In the genomic region with DNA sequence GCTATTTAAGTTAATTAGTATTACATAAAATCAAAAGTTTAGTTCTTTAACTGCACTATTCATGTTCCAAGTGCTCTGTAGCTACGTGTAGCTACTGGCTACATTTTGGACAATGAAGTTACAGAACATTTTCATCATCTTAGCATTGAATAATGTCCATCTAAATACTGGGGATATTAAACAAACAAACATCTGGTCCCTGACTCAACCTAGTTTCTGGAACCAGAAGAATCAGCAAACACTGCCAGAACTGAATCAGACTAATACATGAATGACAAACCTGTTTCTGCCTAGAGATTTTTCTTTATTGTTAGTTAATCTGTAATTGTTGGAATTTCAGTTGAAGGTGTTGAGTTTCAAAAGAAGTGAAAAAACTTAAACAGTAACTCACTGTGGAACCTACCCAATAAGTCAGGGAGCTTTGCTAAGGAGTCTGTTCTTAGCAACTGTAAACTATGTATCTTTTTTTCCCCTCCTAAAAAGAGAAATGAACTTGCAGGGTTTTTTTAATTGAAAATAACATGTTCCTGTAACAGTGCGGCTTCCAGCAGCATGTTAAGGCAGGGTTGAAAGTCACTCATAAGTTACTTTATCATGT, we compare ENCODE assay signal across 1 cellular context.
TF ChIP-seq lines count a peak whose summit lies in the region.

No MANE protein-coding gene starts in this region.

TF ChIP-seq in A549, 52 proteins besides CTCF, POLR2A, EP300 and RAD21 (continued from another document):
- TF ChIP-seq ATOH8 (CRISPR knock-in tag; IDR thresholded peaks at IDR 0.05; ENCODE audit: low read depth) (no peak), PHF8 (IDR thresholded peaks at IDR 0.05; ENCODE audit: borderline replicate concordance, low read depth) (no peak), HOXB13 (CRISPR knock-in tag; IDR thresholded peaks at IDR 0.05; ENCODE audit: low read depth) (no peak), NR3C1 (IDR thresholded peaks at IDR 0.05) (no peak), RFX5 (IDR thresholded peaks at IDR 0.05) (no peak), MYC (IDR thresholded peaks at IDR 0.05; ENCODE audit: borderline replicate concordance, low read length) (no peak), HDAC2 (IDR thresholded peaks at IDR 0.05) (no peak), JUN (IDR thresholded peaks at IDR 0.05) (peak; percentile 34 to 58; a peak in 2 of 5 replicates), TFCP2L1 (CRISPR knock-in tag; IDR thresholded peaks at IDR 0.05) (no peak), POLR2AphosphoS2 (conservative IDR thresholded peaks at IDR 0.05; ENCODE audit: low read length) (no peak), REST (IDR thresholded peaks at IDR 0.05) (no peak), KDM5A (IDR thresholded peaks at IDR 0.05) (no peak), JUNB (IDR thresholded peaks at IDR 0.05) (peak; percentile 48; the same call in 1 of the 2 replicates), RCOR1 (IDR thresholded peaks at IDR 0.05; ENCODE audit: low read depth, low read length) (no peak)
- TF ChIP-seq, protein P1, sequence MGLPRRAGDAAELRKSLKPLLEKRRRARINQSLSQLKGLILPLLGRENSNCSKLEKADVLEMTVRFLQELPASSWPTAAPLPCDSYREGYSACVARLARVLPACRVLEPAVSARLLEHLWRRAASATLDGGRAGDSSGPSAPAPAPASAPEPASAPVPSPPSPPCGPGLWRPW (IDR thresholded peaks at IDR 0.05): no peak
- TF ChIP-seq, protein P2, sequence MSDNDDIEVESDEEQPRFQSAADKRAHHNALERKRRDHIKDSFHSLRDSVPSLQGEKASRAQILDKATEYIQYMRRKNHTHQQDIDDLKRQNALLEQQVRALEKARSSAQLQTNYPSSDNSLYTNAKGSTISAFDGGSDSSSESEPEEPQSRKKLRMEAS (IDR thresholded peaks at IDR 0.05): peak; percentile 22; the same call in 1 of the 2 replicates
- TF ChIP-seq, protein P3, sequence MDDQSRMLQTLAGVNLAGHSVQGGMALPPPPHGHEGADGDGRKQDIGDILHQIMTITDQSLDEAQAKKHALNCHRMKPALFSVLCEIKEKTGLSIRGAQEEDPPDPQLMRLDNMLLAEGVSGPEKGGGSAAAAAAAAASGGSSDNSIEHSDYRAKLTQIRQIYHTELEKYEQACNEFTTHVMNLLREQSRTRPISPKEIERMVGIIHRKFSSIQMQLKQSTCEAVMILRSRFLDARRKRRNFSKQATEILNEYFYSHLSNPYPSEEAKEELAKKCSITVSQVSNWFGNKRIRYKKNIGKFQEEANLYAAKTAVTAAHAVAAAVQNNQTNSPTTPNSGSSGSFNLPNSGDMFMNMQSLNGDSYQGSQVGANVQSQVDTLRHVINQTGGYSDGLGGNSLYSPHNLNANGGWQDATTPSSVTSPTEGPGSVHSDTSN (IDR thresholded peaks at IDR 0.05): no peak
